ENCODE assay signal across 20 cellular contexts in genomic region chr1:58089898-58090535, GRCh38.
A peak's percentile ranks its signal among the peaks of the same experiment; 100 is the strongest.
DNase-seq lines count a peak whose midpoint lies in the region; ATAC-seq and TF ChIP-seq lines count a peak whose summit lies in the region.
"Had no signal": no experiment of that assay in that cellular context is flagged by ENCODE, and none has a peak within 500 bp of the region (broad histone marks: within the 10 kb centered on the region; RNA-seq: fewer than 3 reads in every experiment).

No MANE protein-coding gene starts in this region.

- H3K4me3 ChIP-seq in DND-41 (ENCODE audit: low read depth in 1 of 2, low read length in 2 of 2) (no peak overlapping the region), kidney epithelial cell (ENCODE audit: low read depth, low read length) (no peak overlapping the region), mucosa of descending colon (no peak overlapping the region)
- no peak overlapping the region for H3K4me3 ChIP-seq in Jurkat, Clone E6-1 (ENCODE audit: low read length)
- H3K4me3 ChIP-seq: GM12878, GM23248, MG63, PC-9 had no signal

- H3K27ac ChIP-seq in DND-41 (ENCODE audit: low read length) = no peak overlapping the region
- H3K27ac ChIP-seq: GM23248, PC-9 had no signal

- DNase-seq in DND-41 (peak; percentile 36), kidney epithelial cell (ENCODE audit: low read depth) (peak; percentile 21), renal cortical epithelial cell (ENCODE audit: low read depth) (peak; percentile 27), ecto neural progenitor cell (ENCODE audit: low spot score) (no peak), mucosa of descending colon (no peak)
- DNase-seq in Jurkat, Clone E6-1 (ENCODE audit: low read depth, low spot score) = peak; percentile 89
- DNase-seq: DMS79 treated with DMSO at 0.1 percent for 48 hours, GM23248, HCEC 1CT, Kasumi-1, MG63, NCI-H1417 treated with DMSO at 0.1 percent for 48 hours, NCI-H187, NCI-H226, NCI-H510A treated with DMSO at 0.1 percent for 48 hours, PC-9, SHP77 had no signal

- H3K9me3 ChIP-seq in DND-41 (ENCODE audit: insufficient read depth, low read length, severe bottlenecking) (no peaks in the 10 kb centered on the region), mucosa of descending colon (no peaks in the 10 kb centered on the region)
- H3K9me3 ChIP-seq: MG63 had no signal

- H3K4me2 ChIP-seq in DND-41 (ENCODE audit: insufficient read depth, low read length) = no peak overlapping the region
- H3K4me2 ChIP-seq: PC-9 had no signal

- no peaks in the 10 kb centered on the region for H3K79me2 ChIP-seq in DND-41 (ENCODE audit: insufficient read depth, low read length)

- H2AFZ ChIP-seq in DND-41 (ENCODE audit: low read depth, low read length) = no peak overlapping the region
- H2AFZ ChIP-seq: GM23248, PC-9 had no signal

- ATAC-seq in DND-41 (ENCODE audit: insufficient read depth, low read depth) = peak; percentile 82
- ATAC-seq in HG03280 (IDR thresholded peaks at IDR 0.05; ENCODE audit: unreplicated experiment) = no peak
- ATAC-seq in mucosa of descending colon = no peak
- no peak for ATAC-seq in GM18517 (IDR thresholded peaks at IDR 0.05; ENCODE audit: unreplicated experiment)
- ATAC-seq: GM12878 had no signal

- H3K9ac ChIP-seq in DND-41 (ENCODE audit: low read depth, low read length) = no peak overlapping the region
- H3K9ac ChIP-seq: GM23248 had no signal

- TF ChIP-seq CTCF in DND-41 (IDR thresholded peaks at IDR 0.05; ENCODE audit: borderline replicate concordance, extremely low read depth, low read length, poor library complexity, severe bottlenecking) (no peak), kidney epithelial cell (IDR thresholded peaks at IDR 0.05; ENCODE audit: insufficient read depth, low read length, poor library complexity, severe bottlenecking) (no peak), mucosa of descending colon (IDR thresholded peaks at IDR 0.05) (no peak)

- intact Hi-C loops in mucosa of descending colon (cut with DNase I, micrococcal nuclease) = no loop called here

- no peaks in the 10 kb centered on the region for H3K4me1 ChIP-seq in DND-41 (ENCODE audit: insufficient read depth, low read length)
- no peaks in the 10 kb centered on the region for H3K4me1 ChIP-seq in mucosa of descending colon (ENCODE audit: low read depth)

- H3K27me3 ChIP-seq in DND-41 (ENCODE audit: insufficient read depth, low read length, poor library complexity) = no peaks in the 10 kb centered on the region
- H3K27me3 ChIP-seq in kidney epithelial cell (ENCODE audit: control insufficient read depth, insufficient read depth, low read length) = no peaks in the 10 kb centered on the region
- H3K27me3 ChIP-seq: MG63 had no signal

- no peaks in the 10 kb centered on the region for H3K36me3 ChIP-seq in DND-41 (ENCODE audit: insufficient read depth, low read length)
- H3K36me3 ChIP-seq in kidney epithelial cell (ENCODE audit: control insufficient read depth, insufficient read depth, low read length) = no peaks in the 10 kb centered on the region
- H3K36me3 ChIP-seq in mucosa of descending colon (ENCODE audit: low read depth) = no peaks in the 10 kb centered on the region
- H3K36me3 ChIP-seq: MG63 had no signal

- no peaks in the 10 kb centered on the region for H4K20me1 ChIP-seq in DND-41 (ENCODE audit: insufficient read depth, low read length)

Comparison
In these comparisons a context has a peak if more than half of its experiments do, and no peak if none do; other contexts are left out.
1. DNase-seq: peak in DND-41 (single experiment), Jurkat, Clone E6-1 (single experiment), kidney epithelial cell (single experiment) and renal cortical epithelial cell (single experiment); none in ecto neural progenitor cell (single experiment) and mucosa of descending colon (0 of 3).